8 cellular contexts compared by ENCODE assay signal in genomic region chr13:110712849-110713641, GRCh38. TPM values are rescaled to one million over a fixed set of nuclear protein-coding genes. Genes with fewer than 3 reads are reported as not detected.
DNase-seq lines count a peak whose midpoint lies in the region; ATAC-seq, FAIRE-seq and TF ChIP-seq lines count a peak whose summit lies in the region.

No MANE protein-coding gene starts in this region.

- DNase-seq in DMS 273 treated with DMSO at 0.1 percent for 48 hours (lab: John Stamatoyannopoulos, UW) = peak; percentile 95
- peak; percentile 93 for DNase-seq in HuH-7.5 (ENCODE audit: low spot score)
- DNase-seq in activated T-cell treated with anti-CD3 and anti-CD28 coated beads for 24 hours (ENCODE audit: low read depth) = peak; percentile 100
- DNase-seq in endothelial cell of umbilical vein (ENCODE audit: low read depth, low spot score) = peak; percentile 100
- DNase-seq in midbrain (lab: John Stamatoyannopoulos, UW) = peak; percentile 99
- DNase-seq in stimulated activated CD8-positive, alpha-beta memory T cell treated with anti-CD3 and anti-CD28 coated beads, Interleukin-15, amount 100 ng/mL, for 48 hours (ENCODE audit: low read depth in 2 of 2) = peak; percentile 99 to 100

- H3K4me1 ChIP-seq in OCI-LY3 (ENCODE audit: low read length) (peaks cover 11% of the 10 kb centered on the region), endothelial cell of umbilical vein (ENCODE audit: control insufficient read depth, extremely low read depth, insufficient read depth, low read length) (peaks cover 18% of the 10 kb centered on the region)

- TF ChIP-seq CTCF in OCI-LY3 (IDR thresholded peaks at IDR 0.05; ENCODE audit: low read depth, low read length) (no peak), endothelial cell of umbilical vein (IDR thresholded peaks at IDR 0.05; ENCODE audit: extremely low read depth in 1 of 2, insufficient read depth in 1 of 2, low read depth in 1 of 2, low read length in 2 of 2) (no peak)

- no peaks in the 10 kb centered on the region for H3K9me1 ChIP-seq in endothelial cell of umbilical vein (replicated peaks; ENCODE audit: control insufficient read depth, extremely low read depth, insufficient read depth, low read length)

- peak overlapping the region; percentile 100 for H3K9ac ChIP-seq in OCI-LY3 (ENCODE audit: low read length)
- H3K9ac ChIP-seq in endothelial cell of umbilical vein (replicated peaks; ENCODE audit: extremely low read depth, insufficient read depth, low read length) = peak overlapping the region; percentile 99

- H3K4me2 ChIP-seq in OCI-LY3 (ENCODE audit: low read length) = peak overlapping the region; percentile 98
- peak overlapping the region; percentile 77 for H3K4me2 ChIP-seq in endothelial cell of umbilical vein (ENCODE audit: insufficient read depth, low read length)

- CTCF ChIA-PET in endothelial cell of umbilical vein (lab: Charles Lee) = interaction anchor here (1.2 kb wide), 1 partner anchor 32 kb away, joined by 5 read pairs; no protein-coding TSS in a partner anchor

- H3K27ac ChIP-seq in OCI-LY3 (ENCODE audit: low read length) (peak overlapping the region; percentile 97), endothelial cell of umbilical vein (ENCODE audit: insufficient read depth, low read depth, low read length) (peak overlapping the region; percentile 90)

- intact Hi-C loops in endothelial cell of umbilical vein (cut with micrococcal nuclease) = loop anchor here (2.0 to 10.0 kb wide), 4 partner anchors 32 to 462 kb away; no protein-coding TSS in a partner anchor

- peak overlapping the region; percentile 94 for H3K4me3 ChIP-seq in OCI-LY3 (ENCODE audit: low read length)
- peak overlapping the region; percentile 22 to 87 (median 74) for H3K4me3 ChIP-seq in endothelial cell of umbilical vein (replicated peaks in 1 of 3; ENCODE audit: insufficient read depth in 1 of 3, low read depth in 1 of 3, low read length in 3 of 3)

- no peaks in the 10 kb centered on the region for H3K36me3 ChIP-seq in OCI-LY3 (replicated peaks; ENCODE audit: low read depth, low read length)
- H3K36me3 ChIP-seq in endothelial cell of umbilical vein (ENCODE audit: control insufficient read depth in 2 of 2, extremely low read depth in 1 of 2, insufficient read depth in 2 of 2, low read length in 2 of 2) = no peaks in the 10 kb centered on the region

- peak; percentile 57 for ATAC-seq in GM21528 (IDR thresholded peaks at IDR 0.05; ENCODE audit: low FRiP score, unreplicated experiment)

- peak; percentile 98 for FAIRE-seq in endothelial cell of umbilical vein (lab: Jason Lieb, UNC)

- H2AFZ ChIP-seq in OCI-LY3 (ENCODE audit: low read depth, low read length) = peak overlapping the region; percentile 84; the same call in 1 of the 2 replicates
- H2AFZ ChIP-seq in endothelial cell of umbilical vein (ENCODE audit: low read depth, low read length) = peak overlapping the region; percentile 35

- H3K79me2 ChIP-seq in OCI-LY3 (ENCODE audit: low read length) = peaks cover 41% of the 10 kb centered on the region
- H3K79me2 ChIP-seq in endothelial cell of umbilical vein (ENCODE audit: control insufficient read depth, insufficient read depth, low read length) = peaks cover 34% of the 10 kb centered on the region

- H3K9me3 ChIP-seq in OCI-LY3 (ENCODE audit: insufficient read depth, low read length) (no peaks in the 10 kb centered on the region), endothelial cell of umbilical vein (replicated peaks; ENCODE audit: control insufficient read depth, insufficient read depth, low read length) (no peaks in the 10 kb centered on the region)

- TF ChIP-seq POLR2A in endothelial cell of umbilical vein (IDR thresholded peaks at IDR 0.05; ENCODE audit: low read depth, low read length) = peak; percentile 99

- H3K27me3 ChIP-seq in OCI-LY3 (ENCODE audit: low read depth, low read length) (no peaks in the 10 kb centered on the region), endothelial cell of umbilical vein (ENCODE audit: control insufficient read depth in 2 of 2, insufficient read depth in 2 of 2, low read length in 2 of 2) (no peaks in the 10 kb centered on the region)

- dilution Hi-C loops in endothelial cell of umbilical vein (cut with MboI; ENCODE audit: extremely low pct_ligation_motif_present, low sequenced_read_pairs) = no loop called here

- H4K20me1 ChIP-seq in OCI-LY3 (ENCODE audit: insufficient read depth, low read length) = peaks cover 24% of the 10 kb centered on the region
- no peaks in the 10 kb centered on the region for H4K20me1 ChIP-seq in endothelial cell of umbilical vein (replicated peaks; ENCODE audit: control insufficient read depth, extremely low read depth, insufficient read depth, low read length)

- POLR2A ChIA-PET in endothelial cell of umbilical vein (lab: Charles Lee) = interaction anchor here (0.6 to 1.3 kb wide), 9 partner anchors 10 to 484 kb away, joined by 3 to 4 read pairs (median 4); no protein-coding TSS in a partner anchor

- BruUV-seq in endothelial cell of umbilical vein (replicated peaks; lab: Mats Ljungman, UMichigan) = no TSS peak

TF ChIP-seq in endothelial cell of umbilical vein, 7 proteins besides CTCF, POLR2A, EP300 and RAD21:
- peak; percentile 95 for TF ChIP-seq POLR2AphosphoS5 (IDR thresholded peaks at IDR 0.05; ENCODE audit: insufficient read depth, low read depth, low read length)
- no peak for TF ChIP-seq MYC (IDR thresholded peaks at IDR 0.05; ENCODE audit: low read depth, low read length)

RNA-seq across cellular contexts. Expression of gene ING1, which starts 0.5 kb away (rescaled TPM):
- total RNA-seq in endothelial cell of umbilical vein = 10.3 and 10.4 TPM in 2 replicates
- polyA plus RNA-seq in endothelial cell of umbilical vein = 10.4 and 10.9 TPM in 2 replicates
- polyA plus RNA-seq in endothelial cell of umbilical vein (2011; cell fraction: cytosol; rRNA removed) = 13.7 and 15.1 TPM in 2 replicates
- polyA plus RNA-seq in endothelial cell of umbilical vein (2011; cell fraction: nucleus; rRNA removed) = 10.0 and 13.3 TPM in 2 replicates
- polyA plus RNA-seq in endothelial cell of umbilical vein (2012) = 7.7 and 10.8 TPM in 2 replicates
- 6.3 and 11.7 TPM in 2 replicates for polyA minus RNA-seq in endothelial cell of umbilical vein
- polyA minus RNA-seq in endothelial cell of umbilical vein (2011; cell fraction: cytosol; rRNA and poly(A)+ RNA removed) = 24.3 TPM
- polyA minus RNA-seq in endothelial cell of umbilical vein (2011; cell fraction: nucleus; rRNA and poly(A)+ RNA removed) = 4.2 and 11.5 TPM in 2 replicates

RNA-seq across cellular contexts. Expression of gene CARS2, which starts 7.1 kb away (rescaled TPM):
- 44.1 and 51.2 TPM in 2 replicates for total RNA-seq in endothelial cell of umbilical vein
- polyA plus RNA-seq in endothelial cell of umbilical vein = 42.0 and 44.5 TPM in 2 replicates
- polyA plus RNA-seq in endothelial cell of umbilical vein (2011; cell fraction: cytosol; rRNA removed) = 33.9 and 40.1 TPM in 2 replicates
- 178 and 180 TPM in 2 replicates for polyA plus RNA-seq in endothelial cell of umbilical vein (2011; cell fraction: nucleus; rRNA removed)
- polyA plus RNA-seq in endothelial cell of umbilical vein (2012) = 44.8 and 48.7 TPM in 2 replicates
- 28.4 and 31.1 TPM in 2 replicates for polyA minus RNA-seq in endothelial cell of umbilical vein
- polyA minus RNA-seq in endothelial cell of umbilical vein (2011; cell fraction: cytosol; rRNA and poly(A)+ RNA removed) = 38.0 TPM
- 47.4 and 49.9 TPM in 2 replicates for polyA minus RNA-seq in endothelial cell of umbilical vein (2011; cell fraction: nucleus; rRNA and poly(A)+ RNA removed)

Comparison
In these comparisons a context has a peak if more than half of its experiments do, and no peak if none do; other contexts are left out.
1. Peak in every context shown above with its lines: DNase-seq, ATAC-seq, H3K4me3 ChIP-seq and H3K27ac ChIP-seq.